8 cellular contexts compared by ENCODE assay signal in genomic region chr2:19900536-19901200, GRCh38. TPM values are rescaled to one million over a fixed set of nuclear protein-coding genes. Genes with fewer than 3 reads are reported as not detected.
DNase-seq lines count a peak whose midpoint lies in the region; ATAC-seq and TF ChIP-seq lines count a peak whose summit lies in the region.

No MANE protein-coding gene starts in this region.

- peak overlapping the region; percentile 99 for H3K27ac Mint-ChIP-seq in type B pancreatic cell

- H3K9ac ChIP-seq in BLaER1 treated with 17β-estradiol and CSF1 and Interleukin-3, amounts not matched to agents 10 nM and 100 nM: peak overlapping the region; percentile 94 to 99 (median 98)

- H3K27me3 ChIP-seq in BLaER1 treated with 17β-estradiol and CSF1 and Interleukin-3, amounts not matched to agents 10 nM and 100 nM: no peaks in the 10 kb centered on the region
- H3K27me3 ChIP-seq in RWPE2 (ENCODE audit: insufficient read depth, poor library complexity, severe bottlenecking): no peaks in the 10 kb centered on the region

- H3K4me2 ChIP-seq in BLaER1 treated with 17β-estradiol and CSF1 and Interleukin-3, amounts not matched to agents 10 nM and 100 nM: peak overlapping the region; percentile 88 to 97 (median 91)

- peaks cover under 1% of the 10 kb centered on the region for H3K27me3 Mint-ChIP-seq in type B pancreatic cell

- peaks cover 36 to 54% (median 44%) of the 10 kb centered on the region in 10 experiments for H3K4me1 ChIP-seq in BLaER1 treated with 17β-estradiol and CSF1 and Interleukin-3, amounts not matched to agents 10 nM and 100 nM
- H3K4me1 ChIP-seq in RWPE2 (ENCODE audit: insufficient read depth, poor library complexity, severe bottlenecking): peaks cover 35% of the 10 kb centered on the region

- peaks cover 31% of the 10 kb centered on the region for H3K4me1 Mint-ChIP-seq in type B pancreatic cell (ENCODE audit: unreplicated experiment)

- H3K9me3 ChIP-seq in BLaER1 treated with 17β-estradiol and CSF1 and Interleukin-3, amounts not matched to agents 10 nM and 100 nM (replicated peaks in 1 of 11): no peaks in the 10 kb centered on the region
- H3K9me3 ChIP-seq in RWPE2 (ENCODE audit: severe bottlenecking): no peaks in the 10 kb centered on the region

- no peak for TF ChIP-seq CTCF in RWPE2 (IDR thresholded peaks at IDR 0.05; ENCODE audit: poor library complexity, severe bottlenecking)
- no peak for TF ChIP-seq CTCF in choroid plexus epithelial cell (conservative IDR thresholded peaks at IDR 0.05; ENCODE audit: low read depth, low read length)
- TF ChIP-seq CTCF in type B pancreatic cell (conservative IDR thresholded peaks at IDR 0.05): no peak

- peak overlapping the region; percentile 93 to 100 (median 98) for H3K27ac ChIP-seq in BLaER1 treated with 17β-estradiol and CSF1 and Interleukin-3, amounts not matched to agents 10 nM and 100 nM
- H3K27ac ChIP-seq in RWPE2 (ENCODE audit: poor library complexity, severe bottlenecking): peak overlapping the region; percentile 77

- peaks cover 0 to 29% (median 19%) of the 10 kb centered on the region in 11 experiments; a peak in 12 of 22 replicates for H4K20me1 ChIP-seq in BLaER1 treated with 17β-estradiol and CSF1 and Interleukin-3, amounts not matched to agents 10 nM and 100 nM

- H3K9me3 Mint-ChIP-seq in type B pancreatic cell: no peaks in the 10 kb centered on the region

- ATAC-seq in GM21390 (IDR thresholded peaks at IDR 0.05; ENCODE audit: unreplicated experiment): peak; percentile 11
- ATAC-seq in RWPE2 (ENCODE audit: low read depth): peak; percentile 3; the same call in 2 of the 3 replicates

- H3K4me3 Mint-ChIP-seq in type B pancreatic cell: peak overlapping the region; percentile 95

- DNase-seq in RWPE2 (ENCODE audit: low spot score): no peak
- peak; percentile 36 for DNase-seq in choroid plexus epithelial cell (ENCODE audit: low read depth)
- peak; percentile 52 for DNase-seq in medulla oblongata (ENCODE audit: extremely low spot score)
- DNase-seq in type B pancreatic cell (ENCODE audit: extremely low spot score, unreplicated experiment): no peak
- no peak for DNase-seq in COLO829 (ENCODE audit: low spot score)
- DNase-seq in AG08395 (ENCODE audit: low spot score): no peak

- peaks cover 0 to 15% (median 3%) of the 10 kb centered on the region in 11 experiments; a peak in 6 of 22 replicates for H3K36me3 ChIP-seq in BLaER1 treated with 17β-estradiol and CSF1 and Interleukin-3, amounts not matched to agents 10 nM and 100 nM
- peaks cover 18% of the 10 kb centered on the region for H3K36me3 ChIP-seq in RWPE2 (ENCODE audit: low read depth)

- H3K36me3 Mint-ChIP-seq in type B pancreatic cell: peaks cover 3% of the 10 kb centered on the region

- H3K4me3 ChIP-seq in BLaER1 treated with 17β-estradiol and CSF1 and Interleukin-3, amounts not matched to agents 10 nM and 100 nM: peak overlapping the region; percentile 77 to 91 (median 84)
- H3K4me3 ChIP-seq in RWPE2 (ENCODE audit: severe bottlenecking) (peak overlapping the region; percentile 52), choroid plexus epithelial cell (ENCODE audit: low read depth, low read length) (peak overlapping the region; percentile 82)

RNA-seq across cellular contexts. Expression of gene TTC32, which starts 1.1 kb away (rescaled TPM):
- 14.0 and 19.0 TPM in 2 replicates for total RNA-seq in type B pancreatic cell (ENCODE audit: low replicate concordance)

Comparison
In these comparisons a context has a peak if more than half of its experiments do, and no peak if none do; other contexts are left out.
1. DNase-seq: peak in choroid plexus epithelial cell (single experiment) and medulla oblongata (single experiment); none in RWPE2 (single experiment), type B pancreatic cell (single experiment), COLO829 (single experiment) and AG08395 (single experiment).
2. Peak in every context shown above with its lines, with median percentiles within 50 percentile points of each other: H3K4me3 ChIP-seq.